Comparison of ENCODE assay signal across 23 cellular contexts in the genomic region with DNA sequence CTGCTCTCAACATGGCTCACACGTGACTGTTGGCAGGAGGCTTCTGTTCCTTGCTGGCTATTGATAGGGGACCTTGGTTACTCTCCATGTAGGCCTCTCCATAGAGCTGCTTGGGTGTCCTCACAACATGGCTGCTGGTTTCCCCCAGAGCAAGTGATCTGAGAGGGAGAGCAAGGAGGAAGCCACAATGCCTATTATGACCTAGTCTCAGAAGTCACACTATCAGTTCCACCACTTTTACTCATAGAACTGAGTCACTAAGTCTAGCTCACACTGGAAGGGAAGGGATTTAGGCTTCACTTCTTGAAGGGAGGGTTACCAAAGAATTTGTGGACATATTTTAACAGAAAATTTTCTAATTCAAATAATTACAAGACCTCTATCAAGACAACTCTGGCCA. TPM values are rescaled to one million over a fixed set of nuclear protein-coding genes. Genes with fewer than 3 reads are reported as not detected.
A peak's percentile ranks its signal among the peaks of the same experiment; 100 is the strongest.
DNase-seq lines count a peak whose midpoint lies in the region; ATAC-seq and TF ChIP-seq lines count a peak whose summit lies in the region.
"Had no signal": no experiment of that assay in that cellular context is flagged by ENCODE, and none has a peak within 500 bp of the region (broad histone marks: within the 10 kb centered on the region; RNA-seq: fewer than 3 reads in every experiment).

No MANE protein-coding gene starts in this region.

- H3K9me3 Mint-ChIP-seq in activated CD8-positive, alpha-beta T cell treated with anti-CD3 and anti-CD28 coated beads for 36 hours = no peaks in the 10 kb centered on the region
- H3K9me3 Mint-ChIP-seq in activated CD8-positive, alpha-beta T cell treated with anti-CD3 and anti-CD28 coated beads, Interleukin-2, amount 10 ng/mL, durations not matched to agents 7 days and 5 days (ENCODE audit: insufficient read depth) = no peaks in the 10 kb centered on the region
- H3K9me3 Mint-ChIP-seq in activated naive CD8-positive, alpha-beta T cell treated with anti-CD3 and anti-CD28 coated beads, Interleukin-2, amount 50 U/mL, for 24 hours = no peaks in the 10 kb centered on the region
- H3K9me3 Mint-ChIP-seq in activated naive CD8-positive, alpha-beta T cell treated with anti-CD3 and anti-CD28 coated beads for 36 hours = no peaks in the 10 kb centered on the region
- H3K9me3 Mint-ChIP-seq in stimulated activated effector memory CD8-positive, alpha-beta T cell treated with anti-CD3 and anti-CD28 coated beads, Interleukin-12 subunit alpha, Interleukin-12 subunit beta, amount 100 ng/mL, for 72 hours = no peaks in the 10 kb centered on the region
- H3K9me3 Mint-ChIP-seq: CD4-positive, alpha-beta T cell; CD8-positive, alpha-beta memory T cell had no signal

- TF ChIP-seq CTCF in activated CD8-positive, alpha-beta T cell treated with anti-CD3 and anti-CD28 coated beads for 36 hours (IDR thresholded peaks at IDR 0.05) = no peak

- H3K4me1 Mint-ChIP-seq in activated CD8-positive, alpha-beta T cell treated with anti-CD3 and anti-CD28 coated beads for 36 hours (ENCODE audit: low read depth) = peaks cover 3% of the 10 kb centered on the region
- H3K4me1 Mint-ChIP-seq in activated CD8-positive, alpha-beta T cell treated with anti-CD3 and anti-CD28 coated beads, Interleukin-2, amount 10 ng/mL, durations not matched to agents 7 days and 5 days (ENCODE audit: low read depth) = no peaks in the 10 kb centered on the region
- H3K4me1 Mint-ChIP-seq in activated naive CD8-positive, alpha-beta T cell treated with anti-CD3 and anti-CD28 coated beads, Interleukin-2, amount 50 U/mL, for 24 hours = no peaks in the 10 kb centered on the region
- peaks cover 3% of the 10 kb centered on the region for H3K4me1 Mint-ChIP-seq in activated naive CD8-positive, alpha-beta T cell treated with anti-CD3 and anti-CD28 coated beads for 36 hours
- no peaks in the 10 kb centered on the region for H3K4me1 Mint-ChIP-seq in stimulated activated effector memory CD8-positive, alpha-beta T cell treated with anti-CD3 and anti-CD28 coated beads, Interleukin-12 subunit alpha, Interleukin-12 subunit beta, amount 100 ng/mL, for 72 hours
- H3K4me1 Mint-ChIP-seq: CD14-positive monocyte had no signal

- POLR2A ChIA-PET in activated CD8-positive, alpha-beta T cell treated with anti-CD3 and anti-CD28 coated beads for 36 hours (lab: Charles Lee) = interaction anchor here (0.7 to 1.3 kb wide), 4 partner anchors 8 to 311 kb away, joined by 3 to 4 read pairs (median 3); a partner anchor contains a TSS
- POLR2A ChIA-PET in activated CD8-positive, alpha-beta T cell treated with anti-CD3 and anti-CD28 coated beads, Interleukin-2, amount 10 ng/mL, durations not matched to agents 7 days and 5 days (lab: Charles Lee) = no interaction called here

- peaks cover 7% of the 10 kb centered on the region for H3K36me3 Mint-ChIP-seq in activated CD8-positive, alpha-beta T cell treated with anti-CD3 and anti-CD28 coated beads for 36 hours (ENCODE audit: low read depth)
- H3K36me3 Mint-ChIP-seq in activated CD8-positive, alpha-beta T cell treated with anti-CD3 and anti-CD28 coated beads, Interleukin-2, amount 10 ng/mL, durations not matched to agents 7 days and 5 days (ENCODE audit: low read depth) = no peaks in the 10 kb centered on the region
- H3K36me3 Mint-ChIP-seq in activated naive CD8-positive, alpha-beta T cell treated with anti-CD3 and anti-CD28 coated beads, Interleukin-2, amount 50 U/mL, for 24 hours (ENCODE audit: low read depth) = no peaks in the 10 kb centered on the region
- peaks cover 4% of the 10 kb centered on the region for H3K36me3 Mint-ChIP-seq in activated naive CD8-positive, alpha-beta T cell treated with anti-CD3 and anti-CD28 coated beads for 36 hours
- H3K36me3 Mint-ChIP-seq in stimulated activated effector memory CD8-positive, alpha-beta T cell treated with anti-CD3 and anti-CD28 coated beads, Interleukin-12 subunit alpha, Interleukin-12 subunit beta, amount 100 ng/mL, for 72 hours = no peaks in the 10 kb centered on the region
- H3K36me3 Mint-ChIP-seq: CD14-positive monocyte had no signal

- H3K4me3 Mint-ChIP-seq in activated CD8-positive, alpha-beta T cell treated with anti-CD3 and anti-CD28 coated beads for 36 hours = no peak overlapping the region
- no peak overlapping the region for H3K4me3 Mint-ChIP-seq in activated CD8-positive, alpha-beta T cell treated with anti-CD3 and anti-CD28 coated beads, Interleukin-2, amount 10 ng/mL, durations not matched to agents 7 days and 5 days
- H3K4me3 Mint-ChIP-seq in activated naive CD8-positive, alpha-beta T cell treated with anti-CD3 and anti-CD28 coated beads, Interleukin-2, amount 50 U/mL, for 24 hours = no peak overlapping the region
- no peak overlapping the region for H3K4me3 Mint-ChIP-seq in activated naive CD8-positive, alpha-beta T cell treated with anti-CD3 and anti-CD28 coated beads for 36 hours
- H3K4me3 Mint-ChIP-seq in stimulated activated effector memory CD8-positive, alpha-beta T cell treated with anti-CD3 and anti-CD28 coated beads, Interleukin-12 subunit alpha, Interleukin-12 subunit beta, amount 100 ng/mL, for 72 hours = no peak overlapping the region
- H3K4me3 Mint-ChIP-seq: CD14-positive monocyte; CD4-positive, alpha-beta T cell; CD8-positive, alpha-beta memory T cell had no signal

- no peak for DNase-seq in activated CD8-positive, alpha-beta T cell treated with anti-CD3 and anti-CD28 coated beads for 36 hours
- no peak for DNase-seq in activated CD8-positive, alpha-beta T cell treated with anti-CD3 and anti-CD28 coated beads, Interleukin-2, amount 10 ng/mL, durations not matched to agents 7 days and 5 days
- DNase-seq in activated naive CD8-positive, alpha-beta T cell treated with anti-CD3 and anti-CD28 coated beads, Interleukin-2, amount 50 U/mL, for 24 hours = no peak
- no peak for DNase-seq in activated naive CD8-positive, alpha-beta T cell treated with anti-CD3 and anti-CD28 coated beads for 36 hours
- no peak for DNase-seq in stimulated activated effector memory CD8-positive, alpha-beta T cell treated with anti-CD3 and anti-CD28 coated beads, Interleukin-12 subunit alpha, Interleukin-12 subunit beta, amount 100 ng/mL, for 72 hours (ENCODE audit: low spot score in 2 of 2)
- no peak for DNase-seq in germinal center (ENCODE audit: low spot score)
- DNase-seq: 8988T; ACHN; AML-193; BE2C; CD4-positive, alpha-beta T cell; CD8-positive, alpha-beta memory T cell; DMS 273 treated with DMSO at 0.1 percent for 48 hours; DMS79; EL; GDM1; GM23248; H7; HCEC 1CT had no signal

- peak; percentile 60 for ATAC-seq in activated CD8-positive, alpha-beta T cell treated with anti-CD3 and anti-CD28 coated beads for 36 hours
- no peak for ATAC-seq in activated CD8-positive, alpha-beta T cell treated with anti-CD3 and anti-CD28 coated beads, Interleukin-2, amount 10 ng/mL, durations not matched to agents 7 days and 5 days
- ATAC-seq in activated naive CD8-positive, alpha-beta T cell treated with anti-CD3 and anti-CD28 coated beads, Interleukin-2, amount 50 U/mL, for 24 hours = peak; percentile 49
- peak; percentile 71 for ATAC-seq in stimulated activated effector memory CD8-positive, alpha-beta T cell treated with anti-CD3 and anti-CD28 coated beads, Interleukin-12 subunit alpha, Interleukin-12 subunit beta, amount 100 ng/mL, for 72 hours
- ATAC-seq in SK-N-SH treated with all-trans-retinoic acid at 6 μM for 48 hours = no peak
- ATAC-seq: A549, GM12878 had no signal

- CTCF ChIA-PET in activated CD8-positive, alpha-beta T cell treated with anti-CD3 and anti-CD28 coated beads for 36 hours (lab: Charles Lee) = interaction anchor here (0.9 kb wide), 1 partner anchor 37 kb away, joined by 3 read pairs; no protein-coding TSS in a partner anchor
- CTCF ChIA-PET in activated CD8-positive, alpha-beta T cell treated with anti-CD3 and anti-CD28 coated beads, Interleukin-2, amount 10 ng/mL, durations not matched to agents 7 days and 5 days (lab: Charles Lee) = interaction anchor here (1.3 kb wide), 1 partner anchor 121 kb away, joined by 9 read pairs; no protein-coding TSS in a partner anchor

- H3K27me3 Mint-ChIP-seq in activated CD8-positive, alpha-beta T cell treated with anti-CD3 and anti-CD28 coated beads for 36 hours = no peaks in the 10 kb centered on the region
- H3K27me3 Mint-ChIP-seq in activated CD8-positive, alpha-beta T cell treated with anti-CD3 and anti-CD28 coated beads, Interleukin-2, amount 10 ng/mL, durations not matched to agents 7 days and 5 days (ENCODE audit: low read depth) = no peaks in the 10 kb centered on the region
- H3K27me3 Mint-ChIP-seq in activated naive CD8-positive, alpha-beta T cell treated with anti-CD3 and anti-CD28 coated beads, Interleukin-2, amount 50 U/mL, for 24 hours = no peaks in the 10 kb centered on the region
- H3K27me3 Mint-ChIP-seq in activated naive CD8-positive, alpha-beta T cell treated with anti-CD3 and anti-CD28 coated beads for 36 hours = no peaks in the 10 kb centered on the region
- H3K27me3 Mint-ChIP-seq: CD4-positive, alpha-beta T cell; CD8-positive, alpha-beta memory T cell had no signal

- H3K27ac Mint-ChIP-seq in activated CD8-positive, alpha-beta T cell treated with anti-CD3 and anti-CD28 coated beads for 36 hours = no peak overlapping the region
- no peak overlapping the region for H3K27ac Mint-ChIP-seq in activated CD8-positive, alpha-beta T cell treated with anti-CD3 and anti-CD28 coated beads, Interleukin-2, amount 10 ng/mL, durations not matched to agents 7 days and 5 days
- H3K27ac Mint-ChIP-seq in activated naive CD8-positive, alpha-beta T cell treated with anti-CD3 and anti-CD28 coated beads, Interleukin-2, amount 50 U/mL, for 24 hours = no peak overlapping the region
- H3K27ac Mint-ChIP-seq in activated naive CD8-positive, alpha-beta T cell treated with anti-CD3 and anti-CD28 coated beads for 36 hours = no peak overlapping the region
- H3K27ac Mint-ChIP-seq in stimulated activated effector memory CD8-positive, alpha-beta T cell treated with anti-CD3 and anti-CD28 coated beads, Interleukin-12 subunit alpha, Interleukin-12 subunit beta, amount 100 ng/mL, for 72 hours = peak overlapping the region; percentile 19
- H3K27ac Mint-ChIP-seq: CD14-positive monocyte; CD4-positive, alpha-beta T cell had no signal

- intact Hi-C loops in activated CD8-positive, alpha-beta T cell treated with anti-CD3 and anti-CD28 coated beads for 36 hours (cut with micrococcal nuclease) = loop anchor here (10.0 kb wide), 1 partner anchor 119 kb away; no protein-coding TSS in a partner anchor

RNA-seq across cellular contexts. Expression of a gene that starts 8.7 kb away (rescaled TPM):
- total RNA-seq in activated CD8-positive, alpha-beta T cell treated with anti-CD3 and anti-CD28 coated beads for 36 hours = 100 to 1,000 TPM; 587 to 596 TPM
- 100 to 1,000 TPM; 441 to 450 TPM for total RNA-seq in activated CD8-positive, alpha-beta T cell treated with anti-CD3 and anti-CD28 coated beads, Interleukin-2, amount 10 ng/mL, durations not matched to agents 7 days and 5 days
- total RNA-seq in activated naive CD8-positive, alpha-beta T cell treated with anti-CD3 and anti-CD28 coated beads for 36 hours = 100 to 1,000 TPM; 937 to 970 TPM

RNA-seq across cellular contexts. Expression of a gene that starts 20.3 kb away (rescaled TPM):
- 100 to 1,000 TPM; 109 to 114 TPM for total RNA-seq in activated CD8-positive, alpha-beta T cell treated with anti-CD3 and anti-CD28 coated beads for 36 hours
- 100 to 1,000 TPM in 1 of 2 experiments, 10 to 100 TPM in 1; 99.6 to 100 TPM for total RNA-seq in activated CD8-positive, alpha-beta T cell treated with anti-CD3 and anti-CD28 coated beads, Interleukin-2, amount 10 ng/mL, durations not matched to agents 7 days and 5 days
- total RNA-seq in activated naive CD8-positive, alpha-beta T cell treated with anti-CD3 and anti-CD28 coated beads for 36 hours = 100 to 1,000 TPM; 143 to 147 TPM

RNA-seq across cellular contexts. Expression of a gene that starts 48.9 kb away (rescaled TPM):
- 1 to 10 TPM; 1.1 to 1.2 TPM for total RNA-seq in activated CD8-positive, alpha-beta T cell treated with anti-CD3 and anti-CD28 coated beads for 36 hours
- total RNA-seq in activated CD8-positive, alpha-beta T cell treated with anti-CD3 and anti-CD28 coated beads, Interleukin-2, amount 10 ng/mL, durations not matched to agents 7 days and 5 days = not detected
- total RNA-seq in activated naive CD8-positive, alpha-beta T cell treated with anti-CD3 and anti-CD28 coated beads for 36 hours = under 1 TPM; 0.66 to 0.98 TPM
- total RNA-seq: GM23248 had no signal

Comparison
In these comparisons a context has a peak if more than half of its experiments do, and no peak if none do; other contexts are left out.
1. ATAC-seq: peak in activated CD8-positive, alpha-beta T cell treated with anti-CD3 and anti-CD28 coated beads for 36 hours (single experiment), activated naive CD8-positive, alpha-beta T cell treated with anti-CD3 and anti-CD28 coated beads, Interleukin-2, amount 50 U/mL, for 24 hours (single experiment) and stimulated activated effector memory CD8-positive, alpha-beta T cell treated with anti-CD3 and anti-CD28 coated beads, Interleukin-12 subunit alpha, Interleukin-12 subunit beta, amount 100 ng/mL, for 72 hours (single experiment); none in activated CD8-positive, alpha-beta T cell treated with anti-CD3 and anti-CD28 coated beads, Interleukin-2, amount 10 ng/mL, durations not matched to agents 7 days and 5 days (single experiment) and SK-N-SH treated with all-trans-retinoic acid at 6 μM for 48 hours (single experiment).